ENCODE assay signal across 1 cellular context in genomic region chr4:82388405-82388804, GRCh38.
TF ChIP-seq lines count a peak whose summit lies in the region.

No MANE protein-coding gene starts in this region.

TF ChIP-seq in GM23338, 12 proteins besides CTCF, POLR2A, EP300 and RAD21 (continued from another document):
- TF ChIP-seq ZNF462 (CRISPR knock-in tag; IDR thresholded peaks at IDR 0.05), result no peak
- TF ChIP-seq NANOG (IDR thresholded peaks at IDR 0.05; ENCODE audit: borderline replicate concordance), result no peak
- TF ChIP-seq CREB1 (CRISPR knock-in tag; IDR thresholded peaks at IDR 0.05; ENCODE audit: low read depth), result no peak
- TF ChIP-seq ZNF331 (CRISPR knock-in tag; IDR thresholded peaks at IDR 0.05; ENCODE audit: low read depth), result no peak
- TF ChIP-seq ZNF114 (CRISPR knock-in tag; IDR thresholded peaks at IDR 0.05), result no peak
- TF ChIP-seq ETS1 (IDR thresholded peaks at IDR 0.05), result no peak
- no peak for TF ChIP-seq STAT1 (IDR thresholded peaks at IDR 0.05; ENCODE audit: unreplicated experiment)
